1 cellular context compared by ENCODE assay signal in genomic region chr2:6913415-6914157, GRCh38.
TF ChIP-seq lines count a peak whose summit lies in the region.

No MANE protein-coding gene starts in this region.

TF ChIP-seq in HepG2, 621 proteins besides CTCF, POLR2A, EP300 and RAD21:
- no peak for TF ChIP-seq CCAR2 (optimal IDR thresholded peaks at IDR 0.05; ENCODE audit: low read depth, low read length)
- no peak for TF ChIP-seq ISL2 (CRISPR knock-in tag; IDR thresholded peaks at IDR 0.05)
- no peak for TF ChIP-seq ZBTB26 (CRISPR knock-in tag; IDR thresholded peaks at IDR 0.05; ENCODE audit: borderline replicate concordance)
- no peak for TF ChIP-seq ZMYM4 (CRISPR knock-in tag; IDR thresholded peaks at IDR 0.05)
- TF ChIP-seq, protein P1, sequence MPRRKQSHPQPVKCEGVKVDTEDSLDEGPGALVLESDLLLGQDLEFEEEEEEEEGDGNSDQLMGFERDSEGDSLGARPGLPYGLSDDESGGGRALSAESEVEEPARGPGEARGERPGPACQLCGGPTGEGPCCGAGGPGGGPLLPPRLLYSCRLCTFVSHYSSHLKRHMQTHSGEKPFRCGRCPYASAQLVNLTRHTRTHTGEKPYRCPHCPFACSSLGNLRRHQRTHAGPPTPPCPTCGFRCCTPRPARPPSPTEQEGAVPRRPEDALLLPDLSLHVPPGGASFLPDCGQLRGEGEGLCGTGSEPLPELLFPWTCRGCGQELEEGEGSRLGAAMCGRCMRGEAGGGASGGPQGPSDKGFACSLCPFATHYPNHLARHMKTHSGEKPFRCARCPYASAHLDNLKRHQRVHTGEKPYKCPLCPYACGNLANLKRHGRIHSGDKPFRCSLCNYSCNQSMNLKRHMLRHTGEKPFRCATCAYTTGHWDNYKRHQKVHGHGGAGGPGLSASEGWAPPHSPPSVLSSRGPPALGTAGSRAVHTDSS (CRISPR knock-in tag; conservative IDR thresholded peaks at IDR 0.05) = no peak
- no peak for TF ChIP-seq HBP1 (CRISPR knock-in tag; IDR thresholded peaks at IDR 0.05; ENCODE audit: low read depth)
- no peak for TF ChIP-seq ZNF468 (CRISPR knock-in tag; IDR thresholded peaks at IDR 0.05)
- TF ChIP-seq ZEB1 (IDR thresholded peaks at IDR 0.05; ENCODE audit: insufficient replicate concordance, low read depth) = no peak
